37 cellular contexts compared by ENCODE assay signal in the genomic region with DNA sequence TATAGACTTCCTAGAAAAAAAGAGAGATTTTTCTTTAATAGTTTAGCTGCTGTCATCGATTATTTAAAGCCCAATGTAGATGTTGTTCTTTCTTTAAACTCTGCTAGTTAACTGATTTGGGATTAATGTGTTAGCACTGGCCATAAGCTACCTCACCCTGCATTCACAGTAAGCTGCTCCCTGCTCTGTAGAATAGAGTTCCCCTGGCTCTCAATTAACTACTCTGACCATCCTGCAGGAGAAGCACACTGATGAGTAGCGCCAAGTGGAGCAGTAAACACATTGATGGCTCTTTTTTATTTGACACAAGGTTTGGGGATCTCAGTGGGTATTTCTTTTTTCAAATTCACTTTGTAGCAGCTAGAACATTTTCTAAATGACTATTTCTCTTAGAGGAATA.
"Had no signal": no experiment of that assay in that cellular context is flagged by ENCODE, and none has a peak within 500 bp of the region (broad histone marks: within the 10 kb centered on the region; RNA-seq: fewer than 3 reads in every experiment).

No MANE protein-coding gene starts in this region.

- H3K9me3 ChIP-seq: MG63, Peyer's patch, SJSA1, SK-N-SH had no signal

- H3K4me2 ChIP-seq: SK-N-SH had no signal

- H3K4me3 Mint-ChIP-seq: activated B cell treated with CpG ODN at 0.5 μM for 24 hours; activated CD4-positive, alpha-beta memory T cell treated with anti-CD3 and anti-CD28 coated beads for 36 hours; activated naive CD4-positive, alpha-beta T cell treated with anti-CD3 and anti-CD28 coated beads, Interleukin-2, amount 10 ng/mL, durations not matched to agents 7 days and 5 days; activated naive CD8-positive, alpha-beta T cell; activated naive CD8-positive, alpha-beta T cell treated with anti-CD3 and anti-CD28 coated beads, Interleukin-2, amount 50 U/mL, for 24 hours; brain; T-helper 1 cell treated with Interleukin-12 subunit alpha and Interleukin-12 subunit beta and Interleukin-4 antibody, amounts not matched to agents 30 μg/mL and 1 μg/mL, for 36 hours; T-helper 2 cell treated with Interferon-gamma antibody and Interleukin-4, amounts not matched to agents 5 μg/mL and 100 μg/mL, for 36 hours had no signal

- DNase-seq: activated B cell treated with CpG ODN at 0.5 μM for 24 hours; activated CD4-positive, alpha-beta memory T cell treated with anti-CD3 and anti-CD28 coated beads for 36 hours; activated CD4-positive, alpha-beta T cell treated with anti-CD3 and anti-CD28 coated beads for 4 hours; activated CD4-positive, alpha-beta T cell treated with anti-CD3 and anti-CD28 coated beads, Interleukin-2, amount 50 U/mL, for 1 hour; activated CD4-positive, CD25-positive, alpha-beta regulatory T cell treated with anti-CD3 and anti-CD28 coated beads, Interleukin-2, amount 50 U/mL, for 72 hours; activated CD8-positive, alpha-beta memory T cell treated with anti-CD3 and anti-CD28 coated beads, Interleukin-2, amount 50 U/mL, for 4 hours; activated effector memory CD4-positive, alpha-beta T cell treated with Interleukin-2 at 50 U/mL for 16 hours; activated naive CD4-positive, alpha-beta T cell treated with anti-CD3 and anti-CD28 coated beads, Interleukin-2, amount 10 ng/mL, durations not matched to agents 7 days and 5 days; activated naive CD8-positive, alpha-beta T cell treated with anti-CD3 and anti-CD28 coated beads, Interleukin-2, amount 50 U/mL, for 24 hours; activated T-cell treated with anti-CD3 and anti-CD28 coated beads for 4 hours; activated T-cell treated with anti-CD3 and anti-CD28 coated beads, Interleukin-2, amount 50 U/mL, for 48 hours; anterior cingulate cortex; caudate nucleus; cerebellar nuclear complex; Kasumi-1; KG1; MG63; NCI-H1048; NCI-H1105 treated with DMSO at 0.1 percent for 48 hours; NCI-H1436; NCI-H1694; NCI-H1930; NCI-H2081 treated with DMSO at 0.1 percent for 48 hours; NCI-H2171 treated with DMSO at 0.1 percent for 48 hours; NCI-H2227 treated with DMSO at 0.1 percent for 48 hours; NCI-H446 treated with DMSO at 0.1 percent for 48 hours; NCI-H524; NCI-H774; Peyer's patch; RPMI8226; SHP77 treated with DMSO at 0.1 percent for 48 hours; SK-N-SH had no signal

- H3K4me1 Mint-ChIP-seq: activated B cell treated with CpG ODN at 0.5 μM for 24 hours; activated naive CD4-positive, alpha-beta T cell treated with anti-CD3 and anti-CD28 coated beads, Interleukin-2, amount 10 ng/mL, durations not matched to agents 7 days and 5 days; activated naive CD8-positive, alpha-beta T cell treated with anti-CD3 and anti-CD28 coated beads, Interleukin-2, amount 50 U/mL, for 24 hours had no signal

- H3K27me3 Mint-ChIP-seq: activated B cell treated with CpG ODN at 0.5 μM for 24 hours; activated CD4-positive, alpha-beta memory T cell treated with anti-CD3 and anti-CD28 coated beads for 36 hours; activated naive CD4-positive, alpha-beta T cell treated with anti-CD3 and anti-CD28 coated beads, Interleukin-2, amount 10 ng/mL, durations not matched to agents 7 days and 5 days; activated naive CD8-positive, alpha-beta T cell; activated naive CD8-positive, alpha-beta T cell treated with anti-CD3 and anti-CD28 coated beads, Interleukin-2, amount 50 U/mL, for 24 hours had no signal

- H3K9ac ChIP-seq: SK-N-SH had no signal

- H3K36me3 ChIP-seq: MG63, Peyer's patch, SJSA1 had no signal

- H3K27ac Mint-ChIP-seq: activated B cell treated with CpG ODN at 0.5 μM for 24 hours; activated CD4-positive, alpha-beta memory T cell treated with anti-CD3 and anti-CD28 coated beads for 36 hours; activated naive CD4-positive, alpha-beta T cell treated with anti-CD3 and anti-CD28 coated beads, Interleukin-2, amount 10 ng/mL, durations not matched to agents 7 days and 5 days; activated naive CD8-positive, alpha-beta T cell; activated naive CD8-positive, alpha-beta T cell treated with anti-CD3 and anti-CD28 coated beads, Interleukin-2, amount 50 U/mL, for 24 hours; T-helper 1 cell treated with Interleukin-12 subunit alpha and Interleukin-12 subunit beta and Interleukin-4 antibody, amounts not matched to agents 30 μg/mL and 1 μg/mL, for 36 hours; T-helper 2 cell treated with Interferon-gamma antibody and Interleukin-4, amounts not matched to agents 5 μg/mL and 100 μg/mL, for 36 hours had no signal

- H3K27me3 ChIP-seq: MG63, Peyer's patch, SJSA1 had no signal

- H3K36me3 Mint-ChIP-seq: activated CD4-positive, alpha-beta memory T cell treated with anti-CD3 and anti-CD28 coated beads for 36 hours; activated naive CD4-positive, alpha-beta T cell treated with anti-CD3 and anti-CD28 coated beads, Interleukin-2, amount 10 ng/mL, durations not matched to agents 7 days and 5 days; activated naive CD8-positive, alpha-beta T cell; brain had no signal

- H3K27ac ChIP-seq: Peyer's patch, SJSA1 had no signal

- H3K4me3 ChIP-seq: MG63, Peyer's patch, SJSA1 had no signal

- H3K4me1 ChIP-seq: Peyer's patch had no signal

- ATAC-seq: activated naive CD8-positive, alpha-beta T cell treated with anti-CD3 and anti-CD28 coated beads, Interleukin-2, amount 50 U/mL, for 24 hours had no signal

- H3K9me3 Mint-ChIP-seq: activated B cell treated with CpG ODN at 0.5 μM for 24 hours had no signal
